32 cellular contexts compared by ENCODE assay signal in genomic region chr7:37102518-37103137, GRCh38.
"Had no signal": no experiment of that assay in that cellular context is flagged by ENCODE, and none has a peak within 500 bp of the region (broad histone marks: within the 10 kb centered on the region; RNA-seq: fewer than 3 reads in every experiment).

No MANE protein-coding gene starts in this region.

- FAIRE-seq: endothelial cell of umbilical vein had no signal

- H3K27me3 ChIP-seq: esophagus muscularis mucosa, heart right ventricle, stomach, thyroid gland, vagina had no signal

- H3K9me3 ChIP-seq: esophagus muscularis mucosa, heart right ventricle, mucosa of descending colon, stomach, thyroid gland, vagina had no signal

- H3K4me3 ChIP-seq: coronary artery, esophagus muscularis mucosa, heart right ventricle, lung, mucosa of descending colon, smooth muscle cell, stomach, thyroid gland, vagina had no signal

- H3K36me3 ChIP-seq: esophagus muscularis mucosa, heart right ventricle, stomach, thyroid gland, vagina had no signal

- H3K36me3 Mint-ChIP-seq: mesothelial cell of epicardium; natural killer cell treated with Interleukin-12 subunit alpha and Interleukin-12 subunit beta and Interleukin-15 and Interleukin-18, amount 100 ng/mL, for 72 hours had no signal

- H3K27ac Mint-ChIP-seq: mesothelial cell of epicardium; natural killer cell treated with Interleukin-12 subunit alpha and Interleukin-12 subunit beta and Interleukin-15 and Interleukin-18, amount 100 ng/mL, for 72 hours; progenitor cell of endocrine pancreas had no signal

- H3K27me3 Mint-ChIP-seq: naive B cell; natural killer cell treated with Interleukin-12 subunit alpha and Interleukin-12 subunit beta and Interleukin-15 and Interleukin-18, amount 100 ng/mL, for 72 hours; progenitor cell of endocrine pancreas had no signal

- H3K4me3 Mint-ChIP-seq: immature natural killer cell; mesothelial cell of epicardium; naive B cell; natural killer cell treated with Interleukin-12 subunit alpha and Interleukin-12 subunit beta and Interleukin-15 and Interleukin-18, amount 100 ng/mL, for 72 hours; neural crest cell had no signal

- H3K27ac ChIP-seq: coronary artery, esophagus muscularis mucosa, heart right ventricle, parathyroid adenoma, stomach, thyroid gland, vagina had no signal

- H3K9me3 Mint-ChIP-seq: immature natural killer cell; mesothelial cell of epicardium; naive B cell; natural killer cell treated with Interleukin-12 subunit alpha and Interleukin-12 subunit beta and Interleukin-15 and Interleukin-18, amount 100 ng/mL, for 72 hours; neural crest cell had no signal

- H3K4me1 ChIP-seq: parathyroid adenoma, thyroid gland, vagina had no signal

- DNase-seq: dermis blood vessel endothelial cell; effector memory CD4-positive, alpha-beta T cell; foreskin melanocyte; glutamatergic neuron; heart right ventricle; hypothalamus; immature natural killer cell; islet precursor cell; kidney glomerular epithelial cell; left ventricle myocardium superior; mesenchymal stem cell; mucosa of descending colon; naive B cell; stimulated activated CD4-positive, alpha-beta T cell treated with anti-CD3 and anti-CD28 coated beads, Interleukin-12 subunit alpha, Interleukin-12 subunit beta, amount 100 ng/mL, for 4 hours; stimulated activated CD4-positive, alpha-beta T cell treated with anti-CD3 and anti-CD28 coated beads, Interleukin-1b, Interleukin-23, amount 100 ng/mL, for 48 hours; stimulated activated CD4-positive, alpha-beta T cell treated with anti-CD3 and anti-CD28 coated beads, Interleukin-4, amount 100 ng/mL, for 1 hour; stimulated activated CD8-positive, alpha-beta memory T cell treated with anti-CD3 and anti-CD28 coated beads, Interleukin-4, amount 100 ng/mL, for 48 hours; stimulated activated naive CD4-positive, alpha-beta T cell treated with Interleukin-2 at 50 U/mL for 16 hours; stomach; thyroid gland had no signal

- ATAC-seq: heart right ventricle; left ventricle myocardium superior; mucosa of descending colon; natural killer cell treated with Interleukin-12 subunit alpha and Interleukin-12 subunit beta and Interleukin-15 and Interleukin-18, amount 100 ng/mL, for 72 hours; sciatic nerve had no signal
